In genomic region chr2:215845839-215846586, GRCh38 we compare ENCODE assay signal across 12 cellular contexts.
A peak's percentile ranks its signal among the peaks of the same experiment; 100 is the strongest.
DNase-seq lines count a peak whose midpoint lies in the region; ATAC-seq, FAIRE-seq and TF ChIP-seq lines count a peak whose summit lies in the region.
"Had no signal": no experiment of that assay in that cellular context is flagged by ENCODE, and none has a peak within 500 bp of the region (broad histone marks: within the 10 kb centered on the region; RNA-seq: fewer than 3 reads in every experiment).

No MANE protein-coding gene starts in this region.

- H3K4me3 ChIP-seq in OCI-LY3 (ENCODE audit: low read length) (peak overlapping the region; percentile 40), SJCRH30 (no peak overlapping the region)

- H3K27me3 ChIP-seq in OCI-LY3 (ENCODE audit: low read depth, low read length) = no peaks in the 10 kb centered on the region
- no peaks in the 10 kb centered on the region for H3K27me3 ChIP-seq in SJCRH30
- H3K27me3 ChIP-seq: foreskin keratinocyte had no signal

- no peak for DNase-seq in GM12891 (ENCODE audit: insufficient read length, low spot score)
- no peak for DNase-seq in SJCRH30
- DNase-seq in anterior cingulate cortex (lab: John Stamatoyannopoulos, UW) = no peak
- no peak for DNase-seq in H4 (ENCODE audit: low spot score)
- no peak for DNase-seq in T-helper 2 cell treated with Interferon-gamma antibody and Interleukin-4, amounts not matched to agents 5 μg/mL and 100 μg/mL, for 36 hours (ENCODE audit: low spot score)
- DNase-seq: foreskin keratinocyte, NCI-H2107, T-helper 2 cell had no signal

- no peak for TF ChIP-seq POLR2A in GM12891 (IDR thresholded peaks at IDR 0.05; ENCODE audit: low read depth, low read length)

- H3K9me3 ChIP-seq in OCI-LY3 (ENCODE audit: insufficient read depth, low read length) (no peaks in the 10 kb centered on the region), SJCRH30 (replicated peaks) (no peaks in the 10 kb centered on the region)

- H3K27ac Mint-ChIP-seq in T-helper 2 cell treated with Interferon-gamma antibody and Interleukin-4, amounts not matched to agents 5 μg/mL and 100 μg/mL, for 36 hours = no peak overlapping the region

- H3K27ac ChIP-seq in OCI-LY3 (ENCODE audit: low read length) (peak overlapping the region; percentile 82), SJCRH30 (no peak overlapping the region)
- H3K27ac ChIP-seq: foreskin keratinocyte had no signal

- H4K20me1 ChIP-seq in OCI-LY3 (ENCODE audit: insufficient read depth, low read length) = no peaks in the 10 kb centered on the region

- no peaks in the 10 kb centered on the region for H3K9me3 Mint-ChIP-seq in T-helper 2 cell treated with Interferon-gamma antibody and Interleukin-4, amounts not matched to agents 5 μg/mL and 100 μg/mL, for 36 hours
- H3K9me3 Mint-ChIP-seq: central memory CD8-positive, alpha-beta T cell had no signal

- TF ChIP-seq CTCF in OCI-LY3 (IDR thresholded peaks at IDR 0.05; ENCODE audit: low read depth, low read length) = no peak

- peak; percentile 71 for ATAC-seq in GM19463 (IDR thresholded peaks at IDR 0.05; ENCODE audit: unreplicated experiment)
- peak; percentile 55 for ATAC-seq in HG03039 (IDR thresholded peaks at IDR 0.05; ENCODE audit: unreplicated experiment)
- ATAC-seq: foreskin keratinocyte had no signal

- H3K4me3 Mint-ChIP-seq in T-helper 2 cell treated with Interferon-gamma antibody and Interleukin-4, amounts not matched to agents 5 μg/mL and 100 μg/mL, for 36 hours = no peak overlapping the region
- H3K4me3 Mint-ChIP-seq: central memory CD8-positive, alpha-beta T cell had no signal

- no peaks in the 10 kb centered on the region for H3K27me3 Mint-ChIP-seq in T-helper 2 cell treated with Interferon-gamma antibody and Interleukin-4, amounts not matched to agents 5 μg/mL and 100 μg/mL, for 36 hours (ENCODE audit: low read depth)

- H3K36me3 ChIP-seq in OCI-LY3 (replicated peaks; ENCODE audit: low read depth, low read length) (no peaks in the 10 kb centered on the region), SJCRH30 (no peaks in the 10 kb centered on the region)

- H3K36me3 Mint-ChIP-seq in T-helper 2 cell treated with Interferon-gamma antibody and Interleukin-4, amounts not matched to agents 5 μg/mL and 100 μg/mL, for 36 hours (ENCODE audit: low read depth) = no peaks in the 10 kb centered on the region

- peak; percentile 35 for FAIRE-seq in GM12891 (lab: Jason Lieb, UNC)

- peak overlapping the region; percentile 58 for H3K4me2 ChIP-seq in OCI-LY3 (ENCODE audit: low read length)

- H3K4me1 ChIP-seq in OCI-LY3 (ENCODE audit: low read length) = peaks cover 70% of the 10 kb centered on the region
- no peaks in the 10 kb centered on the region; the same call in 1 of the 2 replicates for H3K4me1 ChIP-seq in SJCRH30

- peaks cover 1% of the 10 kb centered on the region for H3K4me1 Mint-ChIP-seq in T-helper 2 cell treated with Interferon-gamma antibody and Interleukin-4, amounts not matched to agents 5 μg/mL and 100 μg/mL, for 36 hours (ENCODE audit: low read depth)
- H3K4me1 Mint-ChIP-seq: central memory CD8-positive, alpha-beta T cell had no signal

- H2AFZ ChIP-seq in OCI-LY3 (ENCODE audit: low read depth, low read length) = no peak overlapping the region

- peak overlapping the region; percentile 55; the same call in 1 of the 2 replicates for H3K9ac ChIP-seq in OCI-LY3 (ENCODE audit: low read length)

- no peaks in the 10 kb centered on the region for H3K79me2 ChIP-seq in OCI-LY3 (ENCODE audit: low read length)

TF ChIP-seq in GM12891, 5 proteins besides CTCF, POLR2A, EP300 and RAD21:
- peak; percentile 59 for TF ChIP-seq SPI1 (IDR thresholded peaks at IDR 0.05; ENCODE audit: low read depth, low read length)
- TF ChIP-seq TAF1 (IDR thresholded peaks at IDR 0.05; ENCODE audit: low read depth, low read length) = no peak
- no peak for TF ChIP-seq POU2F2 (IDR thresholded peaks at IDR 0.05; ENCODE audit: low read depth, low read length)
TF ChIP-seq in GM12891: peak in this region for 1.
